Comparison of ENCODE assay signal across 8 cellular contexts in genomic region chr4:10403633-10404445, GRCh38. TPM values are rescaled to one million over a fixed set of nuclear protein-coding genes. Genes with fewer than 3 reads are reported as not detected.
DNase-seq lines count a peak whose midpoint lies in the region; ATAC-seq and TF ChIP-seq lines count a peak whose summit lies in the region.

No MANE protein-coding gene starts in this region.

- no peaks in the 10 kb centered on the region for H3K9me3 ChIP-seq in body of pancreas

- H3K4me3 Mint-ChIP-seq in activated CD8-positive, alpha-beta memory T cell treated with anti-CD3 and anti-CD28 coated beads, Interleukin-2, amount 10 ng/mL, durations not matched to agents 7 days and 5 days: no peak overlapping the region

- no peaks in the 10 kb centered on the region for H3K9me3 Mint-ChIP-seq in activated CD8-positive, alpha-beta memory T cell treated with anti-CD3 and anti-CD28 coated beads, Interleukin-2, amount 10 ng/mL, durations not matched to agents 7 days and 5 days (ENCODE audit: low read depth)

- peaks cover 9% of the 10 kb centered on the region for H3K27me3 Mint-ChIP-seq in activated CD8-positive, alpha-beta memory T cell treated with anti-CD3 and anti-CD28 coated beads, Interleukin-2, amount 10 ng/mL, durations not matched to agents 7 days and 5 days

- peak; percentile 47 for ATAC-seq in activated CD8-positive, alpha-beta memory T cell treated with anti-CD3 and anti-CD28 coated beads, Interleukin-2, amount 10 ng/mL, durations not matched to agents 7 days and 5 days
- ATAC-seq in body of pancreas (no peak), GM18861 (IDR thresholded peaks at IDR 0.05; ENCODE audit: unreplicated experiment) (no peak), GM18511 (IDR thresholded peaks at IDR 0.05; ENCODE audit: unreplicated experiment) (no peak)

- 48 to 64% methylated on average over 6 of the region's 6 CpGs for WGBS in body of pancreas, 2 donors

- no peak overlapping the region for H3K27ac ChIP-seq in body of pancreas

- no peaks in the 10 kb centered on the region for H3K4me1 Mint-ChIP-seq in activated CD8-positive, alpha-beta memory T cell treated with anti-CD3 and anti-CD28 coated beads, Interleukin-2, amount 10 ng/mL, durations not matched to agents 7 days and 5 days

- no peaks in the 10 kb centered on the region for H3K36me3 Mint-ChIP-seq in activated CD8-positive, alpha-beta memory T cell treated with anti-CD3 and anti-CD28 coated beads, Interleukin-2, amount 10 ng/mL, durations not matched to agents 7 days and 5 days

- TF ChIP-seq CTCF in body of pancreas (IDR thresholded peaks at IDR 0.05): peak in 6 of 7 experiments; percentile 13 to 59 (median 44)

- intact Hi-C loops in body of pancreas (cut with DNase I): no loop called here

- no peak for TF ChIP-seq POLR2A in body of pancreas (IDR thresholded peaks at IDR 0.05)

- H3K27me3 ChIP-seq in body of pancreas: no peaks in the 10 kb centered on the region

- H3K4me3 ChIP-seq in body of pancreas: no peak overlapping the region

- no peak overlapping the region for H3K27ac Mint-ChIP-seq in activated CD8-positive, alpha-beta memory T cell treated with anti-CD3 and anti-CD28 coated beads, Interleukin-2, amount 10 ng/mL, durations not matched to agents 7 days and 5 days

- CTCF ChIA-PET in activated CD8-positive, alpha-beta memory T cell treated with anti-CD3 and anti-CD28 coated beads, Interleukin-2, amount 10 ng/mL, durations not matched to agents 7 days and 5 days (lab: Charles Lee): interaction anchor here (0.9 to 4.7 kb wide), 11 partner anchors 9 to 700 kb away, joined by 3 to 63 read pairs (median 5); partner anchors contain the start of gene ZNF518B

- DNase-seq in activated CD8-positive, alpha-beta memory T cell treated with anti-CD3 and anti-CD28 coated beads, Interleukin-2, amount 10 ng/mL, durations not matched to agents 7 days and 5 days: no peak
- DNase-seq in activated CD8-positive, alpha-beta memory T cell treated with anti-CD3 and anti-CD28 coated beads, Interleukin-2, amount 50 U/mL, for 48 hours: no peak
- DNase-seq in NCI-H1105 treated with DMSO at 0.1 percent for 48 hours (lab: John Stamatoyannopoulos, UW): peak; percentile 53
- peak in 1 of 4 donors; percentile 15 for DNase-seq in body of pancreas
- peak; percentile 68 for DNase-seq in left kidney (ENCODE audit: low read depth, low spot score)
- DNase-seq in effector CD8-positive, alpha-beta T cell (lab: John Stamatoyannopoulos, UW): no peak

- H3K36me3 ChIP-seq in body of pancreas (replicated peaks in 1 of 2; ENCODE audit: insufficient read depth in 1 of 2, low read depth in 2 of 2): no peaks in the 10 kb centered on the region

- H3K4me1 ChIP-seq in body of pancreas: no peaks in the 10 kb centered on the region

RNA-seq across cellular contexts. Expression of gene ZNF518B, which starts 53.4 kb away (rescaled TPM):
- 10 to 100 TPM; 18.9 to 22.7 TPM for total RNA-seq in activated CD8-positive, alpha-beta memory T cell treated with anti-CD3 and anti-CD28 coated beads, Interleukin-2, amount 10 ng/mL, durations not matched to agents 7 days and 5 days
- total RNA-seq in body of pancreas: 10 to 100 TPM in 1 of 2 donors, 1 to 10 TPM in 1; 2.3 to 17.1 TPM

Comparison
In these comparisons a context has a peak if more than half of its experiments do, and no peak if none do; other contexts are left out.
1. DNase-seq: peak in NCI-H1105 treated with DMSO at 0.1 percent for 48 hours (single experiment) and left kidney (single experiment); none in activated CD8-positive, alpha-beta memory T cell treated with anti-CD3 and anti-CD28 coated beads, Interleukin-2, amount 10 ng/mL, durations not matched to agents 7 days and 5 days (single experiment), activated CD8-positive, alpha-beta memory T cell treated with anti-CD3 and anti-CD28 coated beads, Interleukin-2, amount 50 U/mL, for 48 hours (single experiment) and effector CD8-positive, alpha-beta T cell (single experiment).